In genomic region chr3:15462451-15462850, GRCh38 we compare ENCODE assay signal across 1 cellular context.
TF ChIP-seq lines count a peak whose summit lies in the region.

No MANE protein-coding gene starts in this region.

TF ChIP-seq in HEK293, 187 proteins besides CTCF, POLR2A, EP300 and RAD21 (continued from another document):
- TF ChIP-seq ZNF645 (tag by site-specific recombination; IDR thresholded peaks at IDR 0.05) (no peak), ZNF19 (tag by site-specific recombination; IDR thresholded peaks at IDR 0.05; ENCODE audit: low read depth) (no peak), ZFHX2 (tag by site-specific recombination; conservative IDR thresholded peaks at IDR 0.05) (peak; percentile 76)
